Comparison of ENCODE assay signal across 14 cellular contexts in genomic region chr9:109969559-109970237, GRCh38.
DNase-seq lines count a peak whose midpoint lies in the region; ATAC-seq and TF ChIP-seq lines count a peak whose summit lies in the region.
"Had no signal": no experiment of that assay in that cellular context is flagged by ENCODE, and none has a peak within 500 bp of the region (broad histone marks: within the 10 kb centered on the region; RNA-seq: fewer than 3 reads in every experiment).

No MANE protein-coding gene starts in this region.

- CTCF ChIA-PET in activated B cell treated with CpG ODN at 0.5 μM for 24 hours (lab: Charles Lee), result interaction anchor here (1.0 to 6.8 kb wide), 9 partner anchors 15 to 183 kb away, joined by 3 to 114 read pairs (median 4); no protein-coding TSS in a partner anchor

- peaks cover 7% of the 10 kb centered on the region for H3K27me3 Mint-ChIP-seq in activated naive CD8-positive, alpha-beta T cell treated with anti-CD3 and anti-CD28 coated beads, Interleukin-2, amount 10 ng/mL, durations not matched to agents 7 days and 5 days
- no peaks in the 10 kb centered on the region for H3K27me3 Mint-ChIP-seq in activated naive CD8-positive, alpha-beta T cell treated with anti-CD3 and anti-CD28 coated beads, Interleukin-2, amount 50 U/mL, for 24 hours
- H3K27me3 Mint-ChIP-seq in activated B cell treated with CpG ODN at 0.5 μM for 24 hours, result no peaks in the 10 kb centered on the region

- 94% methylated on average over 1 of the region's 1 CpG for WGBS in thymus

- H3K27ac ChIP-seq in right atrium auricular region (peak overlapping the region; percentile 27 to 31), thymus (ENCODE audit: low read depth) (peak overlapping the region; percentile 54)

- H3K36me3 Mint-ChIP-seq in activated naive CD8-positive, alpha-beta T cell treated with anti-CD3 and anti-CD28 coated beads, Interleukin-2, amount 10 ng/mL, durations not matched to agents 7 days and 5 days, result peaks cover 5% of the 10 kb centered on the region
- H3K36me3 Mint-ChIP-seq in activated naive CD8-positive, alpha-beta T cell treated with anti-CD3 and anti-CD28 coated beads, Interleukin-2, amount 50 U/mL, for 24 hours (ENCODE audit: low read depth), result no peaks in the 10 kb centered on the region
- no peaks in the 10 kb centered on the region for H3K36me3 Mint-ChIP-seq in activated B cell treated with CpG ODN at 0.5 μM for 24 hours (ENCODE audit: low read depth)
- H3K36me3 Mint-ChIP-seq: brain had no signal

- H3K4me1 ChIP-seq in right atrium auricular region (peaks cover 0 to 35% of the 10 kb centered on the region in 2 donors), thymus (ENCODE audit: control insufficient read depth, insufficient read depth, low read length) (peaks cover 21% of the 10 kb centered on the region)

- H3K4me1 Mint-ChIP-seq in activated naive CD8-positive, alpha-beta T cell treated with anti-CD3 and anti-CD28 coated beads, Interleukin-2, amount 10 ng/mL, durations not matched to agents 7 days and 5 days, result peaks cover 28% of the 10 kb centered on the region
- peaks cover 72% of the 10 kb centered on the region for H3K4me1 Mint-ChIP-seq in activated naive CD8-positive, alpha-beta T cell treated with anti-CD3 and anti-CD28 coated beads, Interleukin-2, amount 50 U/mL, for 24 hours
- H3K4me1 Mint-ChIP-seq in activated B cell treated with CpG ODN at 0.5 μM for 24 hours, result peaks cover 98% of the 10 kb centered on the region

- H3K9me3 Mint-ChIP-seq in activated naive CD8-positive, alpha-beta T cell treated with anti-CD3 and anti-CD28 coated beads, Interleukin-2, amount 10 ng/mL, durations not matched to agents 7 days and 5 days, result peaks cover 1% of the 10 kb centered on the region
- H3K9me3 Mint-ChIP-seq in activated naive CD8-positive, alpha-beta T cell treated with anti-CD3 and anti-CD28 coated beads, Interleukin-2, amount 50 U/mL, for 24 hours, result no peaks in the 10 kb centered on the region
- no peaks in the 10 kb centered on the region for H3K9me3 Mint-ChIP-seq in activated B cell treated with CpG ODN at 0.5 μM for 24 hours
- H3K9me3 Mint-ChIP-seq: brain had no signal

- no peak for ATAC-seq in activated naive CD8-positive, alpha-beta T cell treated with anti-CD3 and anti-CD28 coated beads, Interleukin-2, amount 10 ng/mL, durations not matched to agents 7 days and 5 days (ENCODE audit: low read depth)
- ATAC-seq in activated naive CD8-positive, alpha-beta T cell treated with anti-CD3 and anti-CD28 coated beads, Interleukin-2, amount 50 U/mL, for 24 hours, result no peak
- no peak for ATAC-seq in activated B cell treated with CpG ODN at 0.5 μM for 24 hours (ENCODE audit: low read depth)
- ATAC-seq in GM18868 (IDR thresholded peaks at IDR 0.05; ENCODE audit: unreplicated experiment), result no peak
- ATAC-seq: activated CD4-positive, CD25-positive, alpha-beta regulatory T cell treated with anti-CD3 and anti-CD28 coated beads, Interleukin-2, amount 50 U/mL, for 24 hours had no signal

- TF ChIP-seq CTCF in activated B cell treated with CpG ODN at 0.5 μM for 24 hours (IDR thresholded peaks at IDR 0.05), result no peak
- TF ChIP-seq CTCF in right atrium auricular region (IDR thresholded peaks at IDR 0.05), result no peak

- H3K4me3 ChIP-seq in right atrium auricular region (no peak overlapping the region), thymus (ENCODE audit: low read length) (no peak overlapping the region)
- H3K4me3 ChIP-seq: tibial nerve had no signal

- H3K9me3 ChIP-seq in right atrium auricular region, result no peaks in the 10 kb centered on the region
- H3K9me3 ChIP-seq in thymus (ENCODE audit: control insufficient read depth), result no peaks in the 10 kb centered on the region
- H3K9me3 ChIP-seq: SK-N-SH, tibial nerve had no signal

- intact Hi-C loops in activated B cell treated with CpG ODN at 0.5 μM for 24 hours (cut with micrococcal nuclease), result loop anchor here (5.0 kb wide), 2 partner anchors 38 to 552 kb away; no protein-coding TSS in a partner anchor

- H3K27me3 ChIP-seq in right atrium auricular region, result no peaks in the 10 kb centered on the region
- H3K27me3 ChIP-seq in thymus (ENCODE audit: control insufficient read depth, insufficient read depth), result no peaks in the 10 kb centered on the region
- H3K27me3 ChIP-seq: tibial nerve had no signal

- POLR2A ChIA-PET in activated naive CD8-positive, alpha-beta T cell treated with anti-CD3 and anti-CD28 coated beads, Interleukin-2, amount 10 ng/mL, durations not matched to agents 7 days and 5 days (lab: Charles Lee), result no interaction called here
- POLR2A ChIA-PET in activated B cell treated with CpG ODN at 0.5 μM for 24 hours (lab: Charles Lee), result interaction anchor here (1.2 to 17.2 kb wide), 6 partner anchors 8 to 175 kb away, joined by 3 to 704 read pairs (median 53); no protein-coding TSS in a partner anchor

- no peak for DNase-seq in activated naive CD8-positive, alpha-beta T cell treated with anti-CD3 and anti-CD28 coated beads, Interleukin-2, amount 10 ng/mL, durations not matched to agents 7 days and 5 days
- DNase-seq in activated naive CD8-positive, alpha-beta T cell treated with anti-CD3 and anti-CD28 coated beads, Interleukin-2, amount 50 U/mL, for 24 hours, result no peak
- DNase-seq in activated B cell treated with CpG ODN at 0.5 μM for 24 hours (no peak), right atrium auricular region (ENCODE audit: low spot score) (no peak), HuH-7 (ENCODE audit: low spot score) (no peak), NCI-H345 (lab: John Stamatoyannopoulos, UW) (no peak)
- DNase-seq: activated T-cell treated with anti-CD3 and anti-CD28 coated beads, Interleukin-2, amount 50 U/mL, for 48 hours; SK-N-SH; stimulated activated CD4-positive, alpha-beta T cell treated with anti-CD3 and anti-CD28 coated beads, Interleukin-15, amount 100 ng/mL, for 24 hours had no signal

- H3K4me3 Mint-ChIP-seq in activated naive CD8-positive, alpha-beta T cell treated with anti-CD3 and anti-CD28 coated beads, Interleukin-2, amount 10 ng/mL, durations not matched to agents 7 days and 5 days, result no peak overlapping the region
- H3K4me3 Mint-ChIP-seq in activated naive CD8-positive, alpha-beta T cell treated with anti-CD3 and anti-CD28 coated beads, Interleukin-2, amount 50 U/mL, for 24 hours, result no peak overlapping the region
- H3K4me3 Mint-ChIP-seq in activated B cell treated with CpG ODN at 0.5 μM for 24 hours, result peak overlapping the region; percentile 35
- H3K4me3 Mint-ChIP-seq: brain had no signal

- peak overlapping the region; percentile 45 for H3K27ac Mint-ChIP-seq in activated naive CD8-positive, alpha-beta T cell treated with anti-CD3 and anti-CD28 coated beads, Interleukin-2, amount 10 ng/mL, durations not matched to agents 7 days and 5 days
- no peak overlapping the region for H3K27ac Mint-ChIP-seq in activated naive CD8-positive, alpha-beta T cell treated with anti-CD3 and anti-CD28 coated beads, Interleukin-2, amount 50 U/mL, for 24 hours
- H3K27ac Mint-ChIP-seq in activated B cell treated with CpG ODN at 0.5 μM for 24 hours, result peak overlapping the region; percentile 98

- H3K36me3 ChIP-seq in right atrium auricular region, result no peaks in the 10 kb centered on the region
- H3K36me3 ChIP-seq in thymus (ENCODE audit: control insufficient read depth, insufficient read depth), result no peaks in the 10 kb centered on the region
- H3K36me3 ChIP-seq: tibial nerve had no signal
